ENCODE assay signal across 21 cellular contexts in the genomic region with DNA sequence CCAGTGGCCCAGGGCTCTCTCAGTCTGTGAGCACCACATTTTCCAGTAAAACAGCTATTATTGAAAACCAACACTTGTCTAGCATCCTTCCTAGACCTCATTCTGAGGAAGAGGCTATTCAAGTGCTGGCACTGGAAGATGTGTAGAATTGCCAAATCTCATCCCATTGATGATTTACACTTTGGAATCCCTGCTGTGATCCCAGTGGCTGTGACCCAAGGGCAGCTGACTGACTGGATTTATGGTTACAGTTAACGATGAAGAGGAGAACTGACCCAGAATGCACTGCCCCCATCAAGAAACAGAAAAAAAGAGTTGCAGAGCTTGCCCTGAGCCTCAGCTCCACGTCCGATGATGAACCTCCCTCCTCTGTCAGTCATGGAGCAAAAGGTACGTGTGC. TPM values are rescaled to one million over a fixed set of nuclear protein-coding genes. Genes with fewer than 3 reads are reported as not detected.
A peak's percentile ranks its signal among the peaks of the same experiment; 100 is the strongest.
DNase-seq lines count a peak whose midpoint lies in the region; ATAC-seq, FAIRE-seq and TF ChIP-seq lines count a peak whose summit lies in the region.
"Had no signal": no experiment of that assay in that cellular context is flagged by ENCODE, and none has a peak within 500 bp of the region (broad histone marks: within the 10 kb centered on the region; RNA-seq: fewer than 3 reads in every experiment).

No MANE protein-coding gene starts in this region.

- H3K27ac ChIP-seq in pancreas = no peak overlapping the region
- H3K27ac ChIP-seq in MM.1S (ENCODE audit: low read length) = no peak overlapping the region
- H3K27ac ChIP-seq: A549, epithelial cell of prostate, Peyer's patch, transverse colon had no signal

- ATAC-seq in activated naive CD8-positive, alpha-beta T cell treated with anti-CD3 and anti-CD28 coated beads, Interleukin-2, amount 50 U/mL, for 24 hours = no peak
- ATAC-seq in GM19035 (IDR thresholded peaks at IDR 0.05; ENCODE audit: unreplicated experiment) (no peak), pancreas (no peak)
- ATAC-seq: A549 had no signal

- no peak overlapping the region for H3K9ac ChIP-seq in MM.1S (ENCODE audit: low read length)

- H3K27me3 ChIP-seq in pancreas = no peaks in the 10 kb centered on the region
- no peaks in the 10 kb centered on the region for H3K27me3 ChIP-seq in MM.1S (replicated peaks; ENCODE audit: insufficient read depth, low read length)
- H3K27me3 ChIP-seq: Peyer's patch, transverse colon had no signal

- H3K9me3 Mint-ChIP-seq in T-helper 1 cell treated with Interleukin-12 subunit alpha and Interleukin-12 subunit beta and Interleukin-4 antibody, amounts not matched to agents 30 μg/mL and 1 μg/mL, for 36 hours = no peaks in the 10 kb centered on the region
- H3K9me3 Mint-ChIP-seq in IgD-negative memory B cell (no peaks in the 10 kb centered on the region), nephron progenitor cell (no peaks in the 10 kb centered on the region)
- H3K9me3 Mint-ChIP-seq in activated naive CD8-positive, alpha-beta T cell treated with anti-CD3 and anti-CD28 coated beads, Interleukin-2, amount 50 U/mL, for 24 hours = no peaks in the 10 kb centered on the region
- H3K9me3 Mint-ChIP-seq: activated B cell treated with CpG ODN at 0.5 μM for 24 hours had no signal

- no peak overlapping the region for H3K4me2 ChIP-seq in MM.1S (ENCODE audit: low read depth, low read length)
- H3K4me2 ChIP-seq: A549 had no signal

- H4K20me1 ChIP-seq in MM.1S (ENCODE audit: insufficient read depth, low read length) = no peaks in the 10 kb centered on the region

- intact Hi-C loops in pancreas (cut with DNase I) = no loop called here

- no peaks in the 10 kb centered on the region for H3K9me2 ChIP-seq in MM.1S (replicated peaks; ENCODE audit: insufficient read depth, low read length)

- H3K36me3 ChIP-seq in pancreas = peaks cover 0 to 12% (median 6%) of the 10 kb centered on the region in 3 donors
- H3K36me3 ChIP-seq in MM.1S (replicated peaks; ENCODE audit: insufficient read depth, low read length) = 0 out of 2 replicates have a peak, but pooled peaks cover 3% of the 10 kb centered on the region

- H3K9me3 ChIP-seq in pancreas (no peaks in the 10 kb centered on the region), MM.1S (replicated peaks; ENCODE audit: insufficient read depth, low read length) (no peaks in the 10 kb centered on the region)
- H3K9me3 ChIP-seq: A549, Peyer's patch, transverse colon had no signal

- H3K4me1 Mint-ChIP-seq in T-helper 1 cell treated with Interleukin-12 subunit alpha and Interleukin-12 subunit beta and Interleukin-4 antibody, amounts not matched to agents 30 μg/mL and 1 μg/mL, for 36 hours (ENCODE audit: low read depth) = peaks cover 39% of the 10 kb centered on the region
- H3K4me1 Mint-ChIP-seq in IgD-negative memory B cell (peaks cover 14 to 30% (median 20%) of the 10 kb centered on the region in 3 donors), nephron progenitor cell (peaks cover 33% of the 10 kb centered on the region)
- H3K4me1 Mint-ChIP-seq in activated naive CD8-positive, alpha-beta T cell treated with anti-CD3 and anti-CD28 coated beads, Interleukin-2, amount 50 U/mL, for 24 hours = peaks cover 47% of the 10 kb centered on the region

- no peak overlapping the region for H3K4me3 ChIP-seq in pancreas
- no peak overlapping the region for H3K4me3 ChIP-seq in MM.1S (ENCODE audit: low read length)
- H3K4me3 ChIP-seq: A549, Peyer's patch, transverse colon had no signal

- no peak for TF ChIP-seq CTCF in nephron progenitor cell (IDR thresholded peaks at IDR 0.05)
- no peak for TF ChIP-seq CTCF in pancreas (IDR thresholded peaks at IDR 0.05)
- no peak for TF ChIP-seq CTCF in MM.1S (IDR thresholded peaks at IDR 0.05; ENCODE audit: low read length)

- H3K4me1 ChIP-seq in pancreas (peaks cover 11 to 22% (median 20%) of the 10 kb centered on the region in 3 donors), MM.1S (ENCODE audit: low read length) (peaks cover 4% of the 10 kb centered on the region; the same call in 1 of the 2 replicates)

- H3K79me2 ChIP-seq in MM.1S (ENCODE audit: low read length) = peaks cover 49% of the 10 kb centered on the region

- FAIRE-seq in pancreas (lab: Jason Lieb, UNC) = no peak
- FAIRE-seq: A549 had no signal

- H3K27me3 Mint-ChIP-seq in T-helper 1 cell treated with Interleukin-12 subunit alpha and Interleukin-12 subunit beta and Interleukin-4 antibody, amounts not matched to agents 30 μg/mL and 1 μg/mL, for 36 hours (ENCODE audit: low read depth) = no peaks in the 10 kb centered on the region
- H3K27me3 Mint-ChIP-seq in IgD-negative memory B cell = no peaks in the 10 kb centered on the region
- H3K27me3 Mint-ChIP-seq in activated naive CD8-positive, alpha-beta T cell treated with anti-CD3 and anti-CD28 coated beads, Interleukin-2, amount 50 U/mL, for 24 hours = no peaks in the 10 kb centered on the region
- H3K27me3 Mint-ChIP-seq in nephron progenitor cell (ENCODE audit: low read depth, poor library complexity) = peaks cover 4% of the 10 kb centered on the region
- H3K27me3 Mint-ChIP-seq: activated B cell treated with CpG ODN at 0.5 μM for 24 hours had no signal

- DNase-seq in T-helper 1 cell (no peak), nephron progenitor cell (peak; percentile 11), pancreas (no peak), MM.1S (no peak)
- no peak for DNase-seq in activated naive CD8-positive, alpha-beta T cell treated with anti-CD3 and anti-CD28 coated beads, Interleukin-2, amount 50 U/mL, for 24 hours
- DNase-seq: activated B cell treated with CpG ODN at 0.5 μM for 24 hours; cortex of kidney; GOT3; head of caudate nucleus; islet precursor cell; NCI-H187 treated with DMSO at 0.1 percent for 48 hours; NCI-H526 treated with DMSO at 0.1 percent for 48 hours; occipital lobe; Peyer's patch; stimulated activated CD4-positive, alpha-beta T cell treated with anti-CD3 and anti-CD28 coated beads, Interleukin-4, amount 100 ng/mL, for 24 hours; transverse colon had no signal

- H2AFZ ChIP-seq in MM.1S (ENCODE audit: low read length) = no peak overlapping the region

- no peak overlapping the region for H3K27ac Mint-ChIP-seq in T-helper 1 cell treated with Interleukin-12 subunit alpha and Interleukin-12 subunit beta and Interleukin-4 antibody, amounts not matched to agents 30 μg/mL and 1 μg/mL, for 36 hours
- H3K27ac Mint-ChIP-seq in IgD-negative memory B cell (peak overlapping the region; percentile 43 to 78 (median 77)), nephron progenitor cell (peak overlapping the region; percentile 68)
- H3K27ac Mint-ChIP-seq in activated naive CD8-positive, alpha-beta T cell treated with anti-CD3 and anti-CD28 coated beads, Interleukin-2, amount 50 U/mL, for 24 hours = peak overlapping the region; percentile 48

- H3K36me3 Mint-ChIP-seq in T-helper 1 cell treated with Interleukin-12 subunit alpha and Interleukin-12 subunit beta and Interleukin-4 antibody, amounts not matched to agents 30 μg/mL and 1 μg/mL, for 36 hours (ENCODE audit: low read depth) = peaks cover 32% of the 10 kb centered on the region
- H3K36me3 Mint-ChIP-seq in IgD-negative memory B cell (no peaks in the 10 kb centered on the region), nephron progenitor cell (ENCODE audit: low read depth) (peaks cover 13% of the 10 kb centered on the region)
- peaks cover 15% of the 10 kb centered on the region for H3K36me3 Mint-ChIP-seq in activated naive CD8-positive, alpha-beta T cell treated with anti-CD3 and anti-CD28 coated beads, Interleukin-2, amount 50 U/mL, for 24 hours (ENCODE audit: low read depth)

- H3K4me3 Mint-ChIP-seq in T-helper 1 cell treated with Interleukin-12 subunit alpha and Interleukin-12 subunit beta and Interleukin-4 antibody, amounts not matched to agents 30 μg/mL and 1 μg/mL, for 36 hours = peak overlapping the region; percentile 56
- peak overlapping the region in 1 of 4 donors; percentile 91 for H3K4me3 Mint-ChIP-seq in IgD-negative memory B cell
- no peak overlapping the region for H3K4me3 Mint-ChIP-seq in activated naive CD8-positive, alpha-beta T cell treated with anti-CD3 and anti-CD28 coated beads, Interleukin-2, amount 50 U/mL, for 24 hours
- peak overlapping the region; percentile 93 for H3K4me3 Mint-ChIP-seq in nephron progenitor cell

- H3F3A ChIP-seq in MM.1S (ENCODE audit: insufficient read depth, low read length) = peaks cover 17% of the 10 kb centered on the region

- WGBS in pancreas, 2 donors = 75 to 77% methylated on average over 4 of the region's 4 CpGs

RNA-seq across cellular contexts. Expression of a gene that starts 2.4 kb away (rescaled TPM):
- 27.5 TPM for polyA plus RNA-seq in IgD-negative memory B cell
- total RNA-seq in pancreas = 10 to 100 TPM; 13.4 to 21.9 (median 16.2) TPM
- polyA plus RNA-seq in pancreas = 10 to 100 TPM; 17.1 to 31.0 TPM
